1 cellular context compared by ENCODE assay signal in the genomic region with DNA sequence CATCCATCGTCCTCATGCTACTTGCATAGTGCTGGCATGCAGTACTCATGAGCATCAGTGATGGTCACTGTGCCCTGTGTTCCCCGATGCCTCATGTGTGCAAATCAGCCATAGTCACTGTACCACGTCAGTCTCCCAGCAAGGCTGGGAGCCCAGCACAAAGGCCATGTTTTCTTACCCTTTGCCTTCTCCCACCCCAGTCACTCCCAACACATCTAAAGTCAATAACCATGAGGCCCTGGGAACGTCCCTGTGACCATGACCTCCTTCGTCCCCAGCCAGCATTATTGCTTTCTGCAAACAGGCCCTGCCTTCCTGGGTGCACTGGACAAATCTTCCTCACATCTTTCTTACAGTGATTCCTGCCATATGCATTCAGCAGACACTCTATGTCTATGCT.
TF ChIP-seq lines count a peak whose summit lies in the region.

No MANE protein-coding gene starts in this region.

TF ChIP-seq in HepG2, 621 proteins besides CTCF, POLR2A, EP300 and RAD21 (continued from another document and continues in another):
- TF ChIP-seq, protein P1, sequence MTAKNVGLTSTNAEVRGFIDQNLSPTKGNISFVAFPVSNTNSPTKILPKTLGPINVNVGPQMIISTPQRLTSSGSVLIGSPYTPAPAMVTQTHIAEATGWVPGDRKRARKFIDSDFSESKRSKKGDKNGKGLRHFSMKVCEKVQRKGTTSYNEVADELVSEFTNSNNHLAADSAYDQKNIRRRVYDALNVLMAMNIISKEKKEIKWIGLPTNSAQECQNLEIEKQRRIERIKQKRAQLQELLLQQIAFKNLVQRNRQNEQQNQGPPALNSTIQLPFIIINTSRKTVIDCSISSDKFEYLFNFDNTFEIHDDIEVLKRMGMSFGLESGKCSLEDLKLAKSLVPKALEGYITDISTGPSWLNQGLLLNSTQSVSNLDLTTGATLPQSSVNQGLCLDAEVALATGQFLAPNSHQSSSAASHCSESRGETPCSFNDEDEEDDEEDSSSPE (CRISPR knock-in tag; IDR thresholded peaks at IDR 0.05), result no peak
- peak; percentile 36; the same call in 1 of the 2 replicates for TF ChIP-seq SOX5 (CRISPR knock-in tag; IDR thresholded peaks at IDR 0.05; ENCODE audit: borderline replicate concordance)
- TF ChIP-seq ZNF546 (CRISPR knock-in tag; conservative IDR thresholded peaks at IDR 0.05), result no peak
- no peak for TF ChIP-seq KDM3A (CRISPR knock-in tag; IDR thresholded peaks at IDR 0.05; ENCODE audit: low read depth)
- no peak for TF ChIP-seq CHCHD3 (CRISPR knock-in tag; IDR thresholded peaks at IDR 0.05)
- TF ChIP-seq, protein P2, sequence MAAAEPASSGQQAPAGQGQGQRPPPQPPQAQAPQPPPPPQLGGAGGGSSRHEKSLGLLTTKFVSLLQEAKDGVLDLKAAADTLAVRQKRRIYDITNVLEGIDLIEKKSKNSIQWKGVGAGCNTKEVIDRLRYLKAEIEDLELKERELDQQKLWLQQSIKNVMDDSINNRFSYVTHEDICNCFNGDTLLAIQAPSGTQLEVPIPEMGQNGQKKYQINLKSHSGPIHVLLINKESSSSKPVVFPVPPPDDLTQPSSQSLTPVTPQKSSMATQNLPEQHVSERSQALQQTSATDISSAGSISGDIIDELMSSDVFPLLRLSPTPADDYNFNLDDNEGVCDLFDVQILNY (CRISPR knock-in tag; conservative IDR thresholded peaks at IDR 0.05), result no peak
- TF ChIP-seq SOX13 (IDR thresholded peaks at IDR 0.05), result 0 out of 2 replicates have a peak, but pooled peaks have one; percentile 42
- TF ChIP-seq SOX13 (CRISPR knock-in tag; conservative IDR thresholded peaks at IDR 0.05 in 1 of 2, IDR thresholded peaks at IDR 0.05 in 1 of 2), result peak in 1 of 2 experiments; percentile 48; a peak in 2 of 4 replicates
- TF ChIP-seq, protein P3, sequence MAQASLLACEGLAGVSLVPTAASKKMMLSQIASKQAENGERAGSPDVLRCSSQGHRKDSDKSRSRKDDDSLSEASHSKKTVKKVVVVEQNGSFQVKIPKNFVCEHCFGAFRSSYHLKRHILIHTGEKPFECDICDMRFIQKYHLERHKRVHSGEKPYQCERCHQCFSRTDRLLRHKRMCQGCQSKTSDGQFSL (CRISPR knock-in tag; IDR thresholded peaks at IDR 0.05), result no peak
- TF ChIP-seq, protein P4, sequence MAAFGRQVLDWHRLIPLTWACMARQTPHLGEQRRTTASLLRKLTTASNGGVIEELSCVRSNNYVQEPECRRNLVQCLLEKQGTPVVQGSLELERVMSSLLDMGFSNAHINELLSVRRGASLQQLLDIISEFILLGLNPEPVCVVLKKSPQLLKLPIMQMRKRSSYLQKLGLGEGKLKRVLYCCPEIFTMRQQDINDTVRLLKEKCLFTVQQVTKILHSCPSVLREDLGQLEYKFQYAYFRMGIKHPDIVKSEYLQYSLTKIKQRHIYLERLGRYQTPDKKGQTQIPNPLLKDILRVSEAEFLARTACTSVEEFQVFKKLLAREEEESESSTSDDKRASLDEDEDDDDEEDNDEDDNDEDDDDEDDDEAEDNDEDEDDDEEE (CRISPR knock-in tag; IDR thresholded peaks at IDR 0.05), result no peak
- TF ChIP-seq SCMH1 (CRISPR knock-in tag; IDR thresholded peaks at IDR 0.05; ENCODE audit: borderline replicate concordance), result no peak
- TF ChIP-seq, protein P5, sequence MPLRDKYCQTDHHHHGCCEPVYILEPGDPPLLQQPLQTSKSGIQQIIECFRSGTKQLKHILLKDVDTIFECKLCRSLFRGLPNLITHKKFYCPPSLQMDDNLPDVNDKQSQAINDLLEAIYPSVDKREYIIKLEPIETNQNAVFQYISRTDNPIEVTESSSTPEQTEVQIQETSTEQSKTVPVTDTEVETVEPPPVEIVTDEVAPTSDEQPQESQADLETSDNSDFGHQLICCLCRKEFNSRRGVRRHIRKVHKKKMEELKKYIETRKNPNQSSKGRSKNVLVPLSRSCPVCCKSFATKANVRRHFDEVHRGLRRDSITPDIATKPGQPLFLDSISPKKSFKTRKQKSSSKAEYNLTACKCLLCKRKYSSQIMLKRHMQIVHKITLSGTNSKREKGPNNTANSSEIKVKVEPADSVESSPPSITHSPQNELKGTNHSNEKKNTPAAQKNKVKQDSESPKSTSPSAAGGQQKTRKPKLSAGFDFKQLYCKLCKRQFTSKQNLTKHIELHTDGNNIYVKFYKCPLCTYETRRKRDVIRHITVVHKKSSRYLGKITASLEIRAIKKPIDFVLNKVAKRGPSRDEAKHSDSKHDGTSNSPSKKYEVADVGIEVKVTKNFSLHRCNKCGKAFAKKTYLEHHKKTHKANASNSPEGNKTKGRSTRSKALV (CRISPR knock-in tag; IDR thresholded peaks at IDR 0.05), result no peak
- TF ChIP-seq, protein P6, sequence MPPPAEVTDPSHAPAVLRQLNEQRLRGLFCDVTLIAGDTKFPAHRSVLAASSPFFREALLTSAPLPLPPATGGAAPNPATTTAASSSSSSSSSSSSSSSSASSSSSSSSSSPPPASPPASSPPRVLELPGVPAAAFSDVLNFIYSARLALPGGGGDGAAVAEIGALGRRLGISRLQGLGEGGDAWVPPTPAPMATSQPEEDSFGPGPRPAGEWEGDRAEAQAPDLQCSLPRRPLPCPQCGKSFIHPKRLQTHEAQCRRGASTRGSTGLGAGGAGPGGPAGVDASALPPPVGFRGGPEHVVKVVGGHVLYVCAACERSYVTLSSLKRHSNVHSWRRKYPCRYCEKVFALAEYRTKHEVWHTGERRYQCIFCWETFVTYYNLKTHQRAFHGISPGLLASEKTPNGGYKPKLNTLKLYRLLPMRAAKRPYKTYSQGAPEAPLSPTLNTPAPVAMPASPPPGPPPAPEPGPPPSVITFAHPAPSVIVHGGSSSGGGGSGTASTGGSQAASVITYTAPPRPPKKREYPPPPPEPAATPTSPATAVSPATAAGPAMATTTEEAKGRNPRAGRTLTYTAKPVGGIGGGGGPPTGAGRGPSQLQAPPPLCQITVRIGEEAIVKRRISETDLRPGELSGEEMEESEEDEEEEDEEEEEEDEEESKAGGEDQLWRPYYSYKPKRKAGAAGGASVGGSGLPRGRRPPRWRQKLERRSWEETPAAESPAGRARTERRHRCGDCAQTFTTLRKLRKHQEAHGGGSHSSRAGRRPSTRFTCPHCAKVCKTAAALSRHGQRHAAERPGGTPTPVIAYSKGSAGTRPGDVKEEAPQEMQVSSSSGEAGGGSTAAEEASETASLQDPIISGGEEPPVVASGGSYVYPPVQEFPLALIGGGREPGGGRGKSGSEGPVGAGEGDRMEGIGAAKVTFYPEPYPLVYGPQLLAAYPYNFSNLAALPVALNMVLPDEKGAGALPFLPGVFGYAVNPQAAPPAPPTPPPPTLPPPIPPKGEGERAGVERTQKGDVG (CRISPR knock-in tag; IDR thresholded peaks at IDR 0.05; ENCODE audit: borderline replicate concordance), result no peak
- TF ChIP-seq, protein P7, sequence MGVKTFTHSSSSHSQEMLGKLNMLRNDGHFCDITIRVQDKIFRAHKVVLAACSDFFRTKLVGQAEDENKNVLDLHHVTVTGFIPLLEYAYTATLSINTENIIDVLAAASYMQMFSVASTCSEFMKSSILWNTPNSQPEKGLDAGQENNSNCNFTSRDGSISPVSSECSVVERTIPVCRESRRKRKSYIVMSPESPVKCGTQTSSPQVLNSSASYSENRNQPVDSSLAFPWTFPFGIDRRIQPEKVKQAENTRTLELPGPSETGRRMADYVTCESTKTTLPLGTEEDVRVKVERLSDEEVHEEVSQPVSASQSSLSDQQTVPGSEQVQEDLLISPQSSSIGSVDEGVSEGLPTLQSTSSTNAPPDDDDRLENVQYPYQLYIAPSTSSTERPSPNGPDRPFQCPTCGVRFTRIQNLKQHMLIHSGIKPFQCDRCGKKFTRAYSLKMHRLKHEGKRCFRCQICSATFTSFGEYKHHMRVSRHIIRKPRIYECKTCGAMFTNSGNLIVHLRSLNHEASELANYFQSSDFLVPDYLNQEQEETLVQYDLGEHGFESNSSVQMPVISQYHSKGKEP (CRISPR knock-in tag; IDR thresholded peaks at IDR 0.05), result no peak
- no peak for TF ChIP-seq SSRP1 (CRISPR knock-in tag; IDR thresholded peaks at IDR 0.05)
- no peak for TF ChIP-seq ZKSCAN5 (CRISPR knock-in tag; IDR thresholded peaks at IDR 0.05)
- no peak for TF ChIP-seq ZNF367 (CRISPR knock-in tag; IDR thresholded peaks at IDR 0.05; ENCODE audit: borderline replicate concordance)
- TF ChIP-seq, protein P8, sequence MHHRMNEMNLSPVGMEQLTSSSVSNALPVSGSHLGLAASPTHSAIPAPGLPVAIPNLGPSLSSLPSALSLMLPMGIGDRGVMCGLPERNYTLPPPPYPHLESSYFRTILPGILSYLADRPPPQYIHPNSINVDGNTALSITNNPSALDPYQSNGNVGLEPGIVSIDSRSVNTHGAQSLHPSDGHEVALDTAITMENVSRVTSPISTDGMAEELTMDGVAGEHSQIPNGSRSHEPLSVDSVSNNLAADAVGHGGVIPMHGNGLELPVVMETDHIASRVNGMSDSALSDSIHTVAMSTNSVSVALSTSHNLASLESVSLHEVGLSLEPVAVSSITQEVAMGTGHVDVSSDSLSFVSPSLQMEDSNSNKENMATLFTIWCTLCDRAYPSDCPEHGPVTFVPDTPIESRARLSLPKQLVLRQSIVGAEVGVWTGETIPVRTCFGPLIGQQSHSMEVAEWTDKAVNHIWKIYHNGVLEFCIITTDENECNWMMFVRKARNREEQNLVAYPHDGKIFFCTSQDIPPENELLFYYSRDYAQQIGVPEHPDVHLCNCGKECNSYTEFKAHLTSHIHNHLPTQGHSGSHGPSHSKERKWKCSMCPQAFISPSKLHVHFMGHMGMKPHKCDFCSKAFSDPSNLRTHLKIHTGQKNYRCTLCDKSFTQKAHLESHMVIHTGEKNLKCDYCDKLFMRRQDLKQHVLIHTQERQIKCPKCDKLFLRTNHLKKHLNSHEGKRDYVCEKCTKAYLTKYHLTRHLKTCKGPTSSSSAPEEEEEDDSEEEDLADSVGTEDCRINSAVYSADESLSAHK (CRISPR knock-in tag; IDR thresholded peaks at IDR 0.05; ENCODE audit: borderline replicate concordance), result no peak
- TF ChIP-seq SMYD3 (CRISPR knock-in tag; IDR thresholded peaks at IDR 0.05), result no peak
- TF ChIP-seq RBM22 (optimal IDR thresholded peaks at IDR 0.05; ENCODE audit: low read length), result no peak
- TF ChIP-seq STAG1 (CRISPR knock-in tag; IDR thresholded peaks at IDR 0.05), result no peak
- TF ChIP-seq MXI1 (IDR thresholded peaks at IDR 0.05; ENCODE audit: borderline replicate concordance, low read depth, low read length), result no peak
- TF ChIP-seq ZFP90 (CRISPR knock-in tag; IDR thresholded peaks at IDR 0.05; ENCODE audit: borderline replicate concordance), result no peak
- no peak for TF ChIP-seq MAF1 (CRISPR knock-in tag; IDR thresholded peaks at IDR 0.05; ENCODE audit: borderline replicate concordance)
- TF ChIP-seq, protein P9, sequence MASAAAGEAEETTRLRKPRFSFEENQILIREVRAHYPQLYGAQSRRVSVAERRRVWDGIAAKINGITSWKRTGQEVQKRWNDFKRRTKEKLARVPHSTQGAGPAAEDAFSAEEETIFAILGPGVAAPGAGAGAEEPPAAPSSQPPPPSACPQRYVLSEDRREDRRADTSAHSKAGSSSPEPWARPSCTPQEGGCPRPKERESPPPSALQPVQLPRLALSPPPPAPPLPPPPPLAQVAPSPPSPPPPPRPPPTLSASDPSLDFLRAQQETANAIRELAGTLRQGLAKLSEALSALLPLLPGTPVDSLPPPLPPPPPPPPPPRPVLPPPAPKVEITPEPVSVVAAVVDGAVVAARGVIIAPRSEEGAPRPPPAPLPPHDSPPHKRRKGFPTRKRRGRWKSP (CRISPR knock-in tag; IDR thresholded peaks at IDR 0.05), result no peak
- no peak for TF ChIP-seq SP140L (CRISPR knock-in tag; IDR thresholded peaks at IDR 0.05; ENCODE audit: borderline replicate concordance)
- no peak for TF ChIP-seq CCAR2 (optimal IDR thresholded peaks at IDR 0.05; ENCODE audit: low read depth, low read length)
- TF ChIP-seq, protein P10, sequence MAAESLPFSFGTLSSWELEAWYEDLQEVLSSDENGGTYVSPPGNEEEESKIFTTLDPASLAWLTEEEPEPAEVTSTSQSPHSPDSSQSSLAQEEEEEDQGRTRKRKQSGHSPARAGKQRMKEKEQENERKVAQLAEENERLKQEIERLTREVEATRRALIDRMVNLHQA (CRISPR knock-in tag; IDR thresholded peaks at IDR 0.05), result no peak
- TF ChIP-seq, protein P11, sequence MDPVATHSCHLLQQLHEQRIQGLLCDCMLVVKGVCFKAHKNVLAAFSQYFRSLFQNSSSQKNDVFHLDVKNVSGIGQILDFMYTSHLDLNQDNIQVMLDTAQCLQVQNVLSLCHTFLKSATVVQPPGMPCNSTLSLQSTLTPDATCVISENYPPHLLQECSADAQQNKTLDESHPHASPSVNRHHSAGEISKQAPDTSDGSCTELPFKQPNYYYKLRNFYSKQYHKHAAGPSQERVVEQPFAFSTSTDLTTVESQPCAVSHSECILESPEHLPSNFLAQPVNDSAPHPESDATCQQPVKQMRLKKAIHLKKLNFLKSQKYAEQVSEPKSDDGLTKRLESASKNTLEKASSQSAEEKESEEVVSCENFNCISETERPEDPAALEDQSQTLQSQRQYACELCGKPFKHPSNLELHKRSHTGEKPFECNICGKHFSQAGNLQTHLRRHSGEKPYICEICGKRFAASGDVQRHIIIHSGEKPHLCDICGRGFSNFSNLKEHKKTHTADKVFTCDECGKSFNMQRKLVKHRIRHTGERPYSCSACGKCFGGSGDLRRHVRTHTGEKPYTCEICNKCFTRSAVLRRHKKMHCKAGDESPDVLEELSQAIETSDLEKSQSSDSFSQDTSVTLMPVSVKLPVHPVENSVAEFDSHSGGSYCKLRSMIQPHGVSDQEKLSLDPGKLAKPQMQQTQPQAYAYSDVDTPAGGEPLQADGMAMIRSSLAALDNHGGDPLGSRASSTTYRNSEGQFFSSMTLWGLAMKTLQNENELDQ (CRISPR knock-in tag; IDR thresholded peaks at IDR 0.05; ENCODE audit: borderline replicate concordance), result no peak
- no peak for TF ChIP-seq ZNF747 (CRISPR knock-in tag; IDR thresholded peaks at IDR 0.05; ENCODE audit: borderline replicate concordance)
- TF ChIP-seq RXRB (CRISPR knock-in tag; IDR thresholded peaks at IDR 0.05; ENCODE audit: borderline replicate concordance), result peak; percentile 94
- TF ChIP-seq ZZZ3 (CRISPR knock-in tag; IDR thresholded peaks at IDR 0.05; ENCODE audit: borderline replicate concordance), result peak; percentile 67; the same call in 1 of the 2 replicates
- TF ChIP-seq, protein P12, sequence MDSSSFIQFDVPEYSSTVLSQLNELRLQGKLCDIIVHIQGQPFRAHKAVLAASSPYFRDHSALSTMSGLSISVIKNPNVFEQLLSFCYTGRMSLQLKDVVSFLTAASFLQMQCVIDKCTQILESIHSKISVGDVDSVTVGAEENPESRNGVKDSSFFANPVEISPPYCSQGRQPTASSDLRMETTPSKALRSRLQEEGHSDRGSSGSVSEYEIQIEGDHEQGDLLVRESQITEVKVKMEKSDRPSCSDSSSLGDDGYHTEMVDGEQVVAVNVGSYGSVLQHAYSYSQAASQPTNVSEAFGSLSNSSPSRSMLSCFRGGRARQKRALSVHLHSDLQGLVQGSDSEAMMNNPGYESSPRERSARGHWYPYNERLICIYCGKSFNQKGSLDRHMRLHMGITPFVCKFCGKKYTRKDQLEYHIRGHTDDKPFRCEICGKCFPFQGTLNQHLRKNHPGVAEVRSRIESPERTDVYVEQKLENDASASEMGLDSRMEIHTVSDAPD (CRISPR knock-in tag; IDR thresholded peaks at IDR 0.05), result no peak
- no peak for TF ChIP-seq EEA1 (CRISPR knock-in tag; IDR thresholded peaks at IDR 0.05; ENCODE audit: borderline replicate concordance)
- TF ChIP-seq NKX3-1 (CRISPR knock-in tag; IDR thresholded peaks at IDR 0.05), result no peak
- TF ChIP-seq KDM6A (CRISPR knock-in tag; IDR thresholded peaks at IDR 0.05; ENCODE audit: low read depth), result peak; percentile 57; the same call in 1 of the 2 replicates
- TF ChIP-seq ZNF746 (CRISPR knock-in tag; IDR thresholded peaks at IDR 0.05), result no peak
- no peak for TF ChIP-seq NRL (CRISPR knock-in tag; IDR thresholded peaks at IDR 0.05; ENCODE audit: borderline replicate concordance)
- TF ChIP-seq MED13 (CRISPR knock-in tag; IDR thresholded peaks at IDR 0.05), result no peak
- no peak for TF ChIP-seq MAFK (conservative IDR thresholded peaks at IDR 0.05 in 1 of 2, IDR thresholded peaks at IDR 0.05 in 1 of 2; ENCODE audit: low read length in 2 of 2)
